In genomic region chr6:99603421-99604160, GRCh38 we compare ENCODE assay signal across 7 cellular contexts. TPM values are rescaled to one million over a fixed set of nuclear protein-coding genes. Genes with fewer than 3 reads are reported as not detected.
DNase-seq lines count a peak whose midpoint lies in the region; ATAC-seq and TF ChIP-seq lines count a peak whose summit lies in the region.

No MANE protein-coding gene starts in this region.

- intact Hi-C loops in activated B cell treated with CpG ODN at 0.5 μM for 24 hours (cut with micrococcal nuclease): loop anchor here (1.0 to 5.0 kb wide), 4 partner anchors 11 to 771 kb away; partner anchors contain the start of gene POU3F2

- H3K27me3 ChIP-seq in gastroesophageal sphincter: peaks cover 100% of the 10 kb centered on the region

- no peak overlapping the region for H3K27ac Mint-ChIP-seq in activated B cell treated with CpG ODN at 0.5 μM for 24 hours

- no peaks in the 10 kb centered on the region for H3K36me3 Mint-ChIP-seq in activated B cell treated with CpG ODN at 0.5 μM for 24 hours (ENCODE audit: low read depth)

- no peaks in the 10 kb centered on the region for H3K9me3 Mint-ChIP-seq in activated B cell treated with CpG ODN at 0.5 μM for 24 hours

- no peaks in the 10 kb centered on the region for H3K36me3 ChIP-seq in gastroesophageal sphincter

- POLR2A ChIA-PET in activated B cell treated with CpG ODN at 0.5 μM for 24 hours (lab: Charles Lee): interaction anchor here (1.0 kb wide), 1 partner anchor 14 kb away, joined by 3 read pairs; no protein-coding TSS in a partner anchor

- no peaks in the 10 kb centered on the region for H3K9me3 ChIP-seq in gastroesophageal sphincter

- peaks cover 74% of the 10 kb centered on the region for H3K27me3 Mint-ChIP-seq in activated B cell treated with CpG ODN at 0.5 μM for 24 hours

- H3K4me3 ChIP-seq in GM12875 (ENCODE audit: low read depth, low read length) (peak overlapping the region; percentile 42), HFF-Myc (replicated peaks; ENCODE audit: low read depth, low read length) (peak overlapping the region; percentile 22), gastroesophageal sphincter (peak overlapping the region in 1 of 2 donors; percentile 46), retinal pigment epithelial cell (ENCODE audit: low read length) (peak overlapping the region; percentile 22)

- H3K4me1 ChIP-seq in gastroesophageal sphincter: peaks cover 0 to 57% (median 18%) of the 10 kb centered on the region in 3 donors

- H3K27ac ChIP-seq in gastroesophageal sphincter: no peak overlapping the region

- 2 to 3% methylated on average over 9 to 16 of the region's 55 CpGs for WGBS in gastroesophageal sphincter (ENCODE audit: low coverage in 1 of 2), 2 donors

- TF ChIP-seq CTCF in GM12875 (IDR thresholded peaks at IDR 0.05; ENCODE audit: borderline replicate concordance, insufficient read depth, low read depth, low read length) (no peak), HFF-Myc (IDR thresholded peaks at IDR 0.05; ENCODE audit: low read depth, low read length, missing control alignments) (no peak), activated B cell treated with CpG ODN at 0.5 μM for 24 hours (IDR thresholded peaks at IDR 0.05) (no peak), gastroesophageal sphincter (IDR thresholded peaks at IDR 0.05) (no peak), retinal pigment epithelial cell (conservative IDR thresholded peaks at IDR 0.05; ENCODE audit: low read depth, low read length) (no peak)

- no peak for TF ChIP-seq POLR2A in gastroesophageal sphincter (IDR thresholded peaks at IDR 0.05)

- CTCF ChIA-PET in activated B cell treated with CpG ODN at 0.5 μM for 24 hours (lab: Charles Lee): interaction anchor here (2.7 kb wide), 1 partner anchor 15 kb away, joined by 12 read pairs; no protein-coding TSS in a partner anchor

- TF ChIP-seq EP300 in gastroesophageal sphincter (IDR thresholded peaks at IDR 0.05): no peak

- DNase-seq in HFF-Myc (ENCODE audit: extremely low read depth, low read depth): no peak
- no peak for DNase-seq in activated B cell treated with CpG ODN at 0.5 μM for 24 hours
- no peak for DNase-seq in retinal pigment epithelial cell (ENCODE audit: low read depth)

- peaks cover 30% of the 10 kb centered on the region for H3K4me1 Mint-ChIP-seq in activated B cell treated with CpG ODN at 0.5 μM for 24 hours

- ATAC-seq in activated B cell treated with CpG ODN at 0.5 μM for 24 hours (ENCODE audit: low read depth) (peak; percentile 54), gastroesophageal sphincter (peak; percentile 24), HG03159 (IDR thresholded peaks at IDR 0.05; ENCODE audit: unreplicated experiment) (no peak), HG03442 (IDR thresholded peaks at IDR 0.05; ENCODE audit: unreplicated experiment) (no peak)

- H3K4me3 Mint-ChIP-seq in activated B cell treated with CpG ODN at 0.5 μM for 24 hours: peak overlapping the region; percentile 76

RNA-seq across cellular contexts. Expression of gene PRDM13, which starts 3.0 kb away (rescaled TPM):
- total RNA-seq in activated B cell treated with CpG ODN at 0.5 μM for 24 hours: 0.07 TPM in 1 of 2 replicates, not detected in the other
- total RNA-seq in gastroesophageal sphincter: not detected

RNA-seq across cellular contexts. Expression of gene CCNC, which starts 35.1 kb away (rescaled TPM):
- total RNA-seq in activated B cell treated with CpG ODN at 0.5 μM for 24 hours (50.4 and 51.6 TPM in 2 replicates), gastroesophageal sphincter (10 to 100 TPM; 31.6 to 66.2 (median 40.4) TPM)

Comparison
In these comparisons a context has a peak if more than half of its experiments do, and no peak if none do; other contexts are left out.
1. ATAC-seq: peak in activated B cell treated with CpG ODN at 0.5 μM for 24 hours (single experiment) and gastroesophageal sphincter (single experiment); none in HG03159 (single experiment) and HG03442 (single experiment).